19 cellular contexts compared by ENCODE assay signal in the genomic region with DNA sequence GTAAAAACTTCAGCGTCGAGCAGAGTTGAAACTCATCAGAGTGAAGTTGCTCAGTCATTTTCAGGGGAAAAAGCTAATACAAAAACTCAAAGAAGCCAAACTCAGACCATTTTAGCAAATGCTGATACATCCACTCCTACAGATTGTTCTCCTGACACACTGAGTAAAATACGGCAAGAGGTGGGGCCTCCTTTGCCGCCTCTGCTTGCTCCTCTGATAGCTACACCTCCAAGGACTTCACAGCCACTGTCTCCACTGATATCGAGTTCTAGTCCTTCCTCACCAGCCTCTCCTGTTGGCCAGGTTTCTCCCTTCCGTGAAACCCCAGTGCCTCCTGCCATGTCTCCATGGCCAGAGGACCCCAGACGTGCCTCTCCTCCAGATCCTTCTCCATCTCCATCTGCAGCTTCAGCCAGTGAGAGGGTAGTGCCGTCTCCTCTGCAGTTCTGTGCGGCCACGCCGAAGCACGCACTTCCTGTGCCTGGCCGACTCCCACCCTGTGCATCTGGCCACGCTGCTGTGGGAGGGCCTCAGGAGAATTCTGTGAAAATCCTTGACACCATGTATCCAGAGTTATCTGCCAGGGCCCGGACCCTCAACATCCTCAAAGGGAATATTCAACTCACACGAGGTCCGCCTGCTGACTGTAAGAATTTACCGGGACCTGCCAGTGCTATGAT.
"Had no signal": no experiment of that assay in that cellular context is flagged by ENCODE, and none has a peak within 500 bp of the region (broad histone marks: within the 10 kb centered on the region; RNA-seq: fewer than 3 reads in every experiment).

No MANE protein-coding gene starts in this region.

- H3K9me3 Mint-ChIP-seq: dendritic cell treated with granulocyte-macrophage colony-stimulating factor and Interleukin-4, amounts not matched to agents 40 ng/mL and 50 ng/mL, for 4 days; memory B cell; mesothelial cell of epicardium; nephron; type B pancreatic cell had no signal

- ATAC-seq: foreskin keratinocyte; left cardiac atrium; lower lobe of right lung; right cardiac atrium; stimulated activated naive CD8-positive, alpha-beta T cell treated with anti-CD3 and anti-CD28 coated beads, Interleukin-15, Interleukin-2, amounts not matched to agents 100 U/mL and 50 U/mL, for 24 hours had no signal

- H3K9me3 ChIP-seq: left ventricle myocardium inferior, lower lobe of right lung, suprapubic skin, thyroid gland, uterus had no signal

- H3K36me3 ChIP-seq: uterus had no signal

- H3K27ac Mint-ChIP-seq: dendritic cell treated with granulocyte-macrophage colony-stimulating factor and Interleukin-4, amounts not matched to agents 40 ng/mL and 50 ng/mL, for 4 days; memory B cell; mesothelial cell of epicardium; nephron; type B pancreatic cell had no signal

- H2AFZ ChIP-seq: hepatocyte had no signal

- H3K27me3 ChIP-seq: foreskin keratinocyte, hepatocyte, suprapubic skin, thyroid gland, uterus had no signal

- DNase-seq: erythroblast; foreskin keratinocyte; kidney; left cardiac atrium; left ventricle myocardium inferior; lower lobe of right lung; right cardiac atrium; small intestine; stimulated activated CD4-positive, alpha-beta T cell treated with anti-CD3 and anti-CD28 coated beads, Interleukin-2, amount 100 ng/mL, for 48 hours; stimulated activated naive CD8-positive, alpha-beta T cell treated with anti-CD3 and anti-CD28 coated beads, Interleukin-15, Interleukin-2, amounts not matched to agents 100 U/mL and 50 U/mL, for 24 hours; thyroid gland; uterus had no signal

- H3K27ac ChIP-seq: foreskin keratinocyte, hepatocyte, left ventricle myocardium inferior, lower lobe of right lung, suprapubic skin, thyroid gland, uterus had no signal

- H3K79me2 ChIP-seq: hepatocyte had no signal

- H3K4me1 ChIP-seq: foreskin keratinocyte, left ventricle myocardium inferior, lower lobe of right lung, suprapubic skin, thyroid gland, uterus had no signal

- H3K4me1 Mint-ChIP-seq: mesothelial cell of epicardium, nephron had no signal

- H3K4me2 ChIP-seq: hepatocyte had no signal

- H3K4me3 Mint-ChIP-seq: dendritic cell treated with granulocyte-macrophage colony-stimulating factor and Interleukin-4, amounts not matched to agents 40 ng/mL and 50 ng/mL, for 4 days; memory B cell; mesothelial cell of epicardium; nephron; type B pancreatic cell had no signal

- H3K4me3 ChIP-seq: hepatocyte, left ventricle myocardium inferior, lower lobe of right lung, suprapubic skin, thyroid gland, uterus had no signal

- H3K27me3 Mint-ChIP-seq: dendritic cell treated with granulocyte-macrophage colony-stimulating factor and Interleukin-4, amounts not matched to agents 40 ng/mL and 50 ng/mL, for 4 days; memory B cell; type B pancreatic cell had no signal
